In the genomic region with DNA sequence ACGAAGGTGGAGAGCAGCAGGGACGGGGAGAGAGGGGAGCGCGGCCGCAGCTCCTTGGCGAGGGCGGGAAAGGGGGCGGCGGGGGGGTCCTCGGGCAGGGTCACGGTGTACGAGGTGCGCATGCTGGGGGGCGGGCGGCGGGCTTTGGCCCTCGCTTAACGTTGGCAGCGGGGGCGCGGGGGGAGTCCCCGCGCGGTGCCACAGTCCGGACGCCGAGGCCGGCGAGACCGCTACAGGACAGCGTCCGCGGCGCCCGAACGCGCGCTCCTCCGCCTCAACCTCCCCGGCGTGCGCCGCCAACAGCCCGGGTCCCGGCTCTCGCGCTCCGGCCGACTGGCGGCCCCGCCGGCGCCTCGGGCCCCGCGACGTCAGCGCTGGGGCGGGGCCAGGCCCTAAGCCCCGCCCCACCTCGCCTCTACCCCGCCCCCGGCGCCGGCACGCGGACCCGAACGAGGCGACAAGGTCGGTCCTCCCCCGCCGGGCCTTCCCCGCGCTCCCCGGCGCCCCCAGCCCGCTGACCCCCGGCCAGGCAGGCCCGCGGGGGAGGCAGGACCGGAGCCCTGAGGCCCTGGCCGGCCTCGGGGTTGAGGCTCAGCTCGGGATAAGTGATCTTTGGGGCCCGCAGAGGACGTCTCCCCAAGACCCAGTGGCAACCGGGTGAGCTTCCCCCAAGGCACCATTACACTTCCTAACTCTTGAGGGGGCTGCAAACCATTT, we compare ENCODE assay signal across 9 cellular contexts. TPM values are rescaled to one million over a fixed set of nuclear protein-coding genes. Genes with fewer than 3 reads are reported as not detected.
DNase-seq lines count a peak whose midpoint lies in the region; ATAC-seq and TF ChIP-seq lines count a peak whose summit lies in the region.
"Had no signal": no experiment of that assay in that cellular context is flagged by ENCODE, and none has a peak within 500 bp of the region (broad histone marks: within the 10 kb centered on the region; RNA-seq: fewer than 3 reads in every experiment).

No MANE protein-coding gene starts in this region.

- H3K27ac Mint-ChIP-seq in activated T-helper 2 cell treated with anti-CD3 and anti-CD28 coated beads, Interferon-gamma antibody, Interleukin-2, Interleukin-4, amounts not matched to agents 10 μg/mL and 5 μg/mL and 100 μg/mL, durations not matched to agents 14 hours and 24 hours and 36 hours = no peak overlapping the region

- no peaks in the 10 kb centered on the region for H3K9me3 ChIP-seq in neural cell (ENCODE audit: low read length)
- H3K9me3 ChIP-seq in thoracic aorta = no peaks in the 10 kb centered on the region

- H3K27ac ChIP-seq in neural cell (ENCODE audit: low read length) = no peak overlapping the region
- H3K27ac ChIP-seq in thoracic aorta = no peak overlapping the region
- H3K27ac ChIP-seq: 22Rv1 had no signal

- H2AFZ ChIP-seq in neural cell (ENCODE audit: low read depth, low read length) = no peak overlapping the region

- H3K36me3 Mint-ChIP-seq in activated T-helper 2 cell treated with anti-CD3 and anti-CD28 coated beads, Interferon-gamma antibody, Interleukin-2, Interleukin-4, amounts not matched to agents 10 μg/mL and 5 μg/mL and 100 μg/mL, durations not matched to agents 14 hours and 24 hours and 36 hours (ENCODE audit: low read depth) = no peaks in the 10 kb centered on the region

- H3K27me3 Mint-ChIP-seq in activated T-helper 2 cell treated with anti-CD3 and anti-CD28 coated beads, Interferon-gamma antibody, Interleukin-2, Interleukin-4, amounts not matched to agents 10 μg/mL and 5 μg/mL and 100 μg/mL, durations not matched to agents 14 hours and 24 hours and 36 hours (ENCODE audit: low read depth) = peaks cover 30% of the 10 kb centered on the region

- no peak overlapping the region for H3K4me3 Mint-ChIP-seq in activated T-helper 2 cell treated with anti-CD3 and anti-CD28 coated beads, Interferon-gamma antibody, Interleukin-2, Interleukin-4, amounts not matched to agents 10 μg/mL and 5 μg/mL and 100 μg/mL, durations not matched to agents 14 hours and 24 hours and 36 hours (ENCODE audit: low read depth)

- TF ChIP-seq CTCF in fibroblast of villous mesenchyme (IDR thresholded peaks at IDR 0.05; ENCODE audit: insufficient read depth, low read depth, low read length) (no peak), neural cell (IDR thresholded peaks at IDR 0.05; ENCODE audit: poor library complexity, severe bottlenecking) (no peak), thoracic aorta (IDR thresholded peaks at IDR 0.05) (no peak)

- peak overlapping the region; percentile 43 for H3K4me3 ChIP-seq in fibroblast of villous mesenchyme (ENCODE audit: low read depth, low read length)
- H3K4me3 ChIP-seq in neural cell (ENCODE audit: low read length) = peak overlapping the region; percentile 59
- H3K4me3 ChIP-seq in thoracic aorta = peak overlapping the region; percentile 61

- peaks cover 18% of the 10 kb centered on the region for H3K4me1 Mint-ChIP-seq in activated T-helper 2 cell treated with anti-CD3 and anti-CD28 coated beads, Interferon-gamma antibody, Interleukin-2, Interleukin-4, amounts not matched to agents 10 μg/mL and 5 μg/mL and 100 μg/mL, durations not matched to agents 14 hours and 24 hours and 36 hours (ENCODE audit: low read depth)

- no peak for TF ChIP-seq RAD21 in neural cell (conservative IDR thresholded peaks at IDR 0.05)

- intact Hi-C loops in activated T-helper 2 cell treated with anti-CD3 and anti-CD28 coated beads, Interferon-gamma antibody, Interleukin-2, Interleukin-4, amounts not matched to agents 10 μg/mL and 5 μg/mL and 100 μg/mL, durations not matched to agents 14 hours and 24 hours and 36 hours (cut with micrococcal nuclease) = no loop called here

- H3K9ac ChIP-seq in neural cell (ENCODE audit: low read length) = peak overlapping the region; percentile 59

- no peaks in the 10 kb centered on the region for H3K9me2 ChIP-seq in neural cell (ENCODE audit: insufficient read depth, low read length)

- no peak for TF ChIP-seq EP300 in neural cell (conservative IDR thresholded peaks at IDR 0.05; ENCODE audit: poor library complexity, severe bottlenecking)

- H3K36me3 ChIP-seq in neural cell (ENCODE audit: insufficient read depth, low read length) (no peaks in the 10 kb centered on the region), thoracic aorta (no peaks in the 10 kb centered on the region)

- no peak for ATAC-seq in thoracic aorta (ENCODE audit: insufficient number of reproducible peaks, low FRiP score, low read depth)

- H3K9me3 Mint-ChIP-seq in activated T-helper 2 cell treated with anti-CD3 and anti-CD28 coated beads, Interferon-gamma antibody, Interleukin-2, Interleukin-4, amounts not matched to agents 10 μg/mL and 5 μg/mL and 100 μg/mL, durations not matched to agents 14 hours and 24 hours and 36 hours = no peaks in the 10 kb centered on the region

- no peaks in the 10 kb centered on the region for H4K20me1 ChIP-seq in neural cell (ENCODE audit: insufficient read depth)

- no peaks in the 10 kb centered on the region for H3K79me2 ChIP-seq in neural cell (replicated peaks; ENCODE audit: insufficient read depth, low read length)

- H3K4me2 ChIP-seq in neural cell (ENCODE audit: low read length) = no peak overlapping the region

- H3K27me3 ChIP-seq in neural cell (ENCODE audit: insufficient read depth, low read depth, low read length) (peaks cover 13% of the 10 kb centered on the region), thoracic aorta (replicated peaks; ENCODE audit: insufficient read depth) (no peaks in the 10 kb centered on the region)

- no peaks in the 10 kb centered on the region for H3F3A ChIP-seq in neural cell (ENCODE audit: insufficient read depth, low read length, poor library complexity, severe bottlenecking)

- peak; percentile 60 for DNase-seq in DMS 273 (lab: John Stamatoyannopoulos, UW; ENCODE audit: unreplicated experiment)
- DNase-seq in DMS 273 treated with DMSO at 0.1 percent for 48 hours (lab: John Stamatoyannopoulos, UW) = no peak
- peak; percentile 49 to 57 for DNase-seq in NOMO-1 (lab: John Stamatoyannopoulos, UW; ENCODE audit: unreplicated experiment in 2 of 2)
- DNase-seq in activated T-helper 2 cell treated with anti-CD3 and anti-CD28 coated beads, Interferon-gamma antibody, Interleukin-2, Interleukin-4, amounts not matched to agents 10 μg/mL and 5 μg/mL and 100 μg/mL, durations not matched to agents 14 hours and 24 hours and 36 hours (ENCODE audit: low spot score) = peak; percentile 53
- peak; percentile 33 for DNase-seq in fibroblast of villous mesenchyme (ENCODE audit: low read depth)
- DNase-seq in thoracic aorta (ENCODE audit: low spot score) = no peak
- DNase-seq in KBM-7 = no peak

- in situ Hi-C loops in KBM-7 (cut with MboI; ENCODE audit: low pct_unique_long_range_greater_than_20kb, low sequenced_read_pairs) = no loop called here

- H3K4me1 ChIP-seq in thoracic aorta (ENCODE audit: control insufficient read depth in 1 of 2, low read depth in 2 of 2) = peaks cover 15 to 49% of the 10 kb centered on the region in 2 donors

TF ChIP-seq in neural cell, 6 proteins besides CTCF, POLR2A, EP300 and RAD21:
- no peak for TF ChIP-seq TAF1 (IDR thresholded peaks at IDR 0.05; ENCODE audit: low read depth)
- peak; percentile 18 for TF ChIP-seq POLR2AphosphoS5 (IDR thresholded peaks at IDR 0.05)

RNA-seq across cellular contexts. Expression of gene USP2, which starts 17.5 kb away (rescaled TPM):
- 1.0 and 1.1 TPM in 2 replicates for total RNA-seq in activated T-helper 2 cell treated with anti-CD3 and anti-CD28 coated beads, Interferon-gamma antibody, Interleukin-2, Interleukin-4, amounts not matched to agents 10 μg/mL and 5 μg/mL and 100 μg/mL, durations not matched to agents 14 hours and 24 hours and 36 hours
- under 0.01 and 0.43 TPM in 2 replicates for total RNA-seq in fibroblast of villous mesenchyme
- 0.59 and 0.74 TPM in 2 replicates for polyA plus RNA-seq in neural cell
- 1.5 and 3.6 TPM in 2 replicates for polyA minus RNA-seq in neural cell
- 1 to 10 TPM in 1 of 2 donors, under 1 TPM in 1; 0.68 to 2.1 TPM for total RNA-seq in thoracic aorta

RNA-seq across cellular contexts. Expression of gene MFRP, which starts 17.5 kb away (rescaled TPM):
- total RNA-seq in activated T-helper 2 cell treated with anti-CD3 and anti-CD28 coated beads, Interferon-gamma antibody, Interleukin-2, Interleukin-4, amounts not matched to agents 10 μg/mL and 5 μg/mL and 100 μg/mL, durations not matched to agents 14 hours and 24 hours and 36 hours = not detected in 2 replicates
- total RNA-seq in fibroblast of villous mesenchyme = under 0.01 TPM in 1 of 2 replicates, not detected in the other
- not detected in 2 replicates for polyA plus RNA-seq in neural cell
- polyA minus RNA-seq in neural cell = not detected in 2 replicates
- under 1 TPM in 1 of 2 donors, not detected in 1; 0.27 TPM for total RNA-seq in thoracic aorta

RNA-seq across cellular contexts. Expression of gene C1QTNF5, which starts 23.3 kb away (rescaled TPM):
- not detected in 2 replicates for total RNA-seq in activated T-helper 2 cell treated with anti-CD3 and anti-CD28 coated beads, Interferon-gamma antibody, Interleukin-2, Interleukin-4, amounts not matched to agents 10 μg/mL and 5 μg/mL and 100 μg/mL, durations not matched to agents 14 hours and 24 hours and 36 hours
- total RNA-seq in fibroblast of villous mesenchyme (6.5 and 13.5 TPM in 2 replicates), thoracic aorta (10 to 100 TPM; 53.2 to 98.2 TPM)
- not detected in 2 replicates for polyA plus RNA-seq in neural cell
- polyA minus RNA-seq in neural cell = not detected in 2 replicates

RNA-seq across cellular contexts. Expression of gene RNF26, which starts 29.7 kb away (rescaled TPM):
- total RNA-seq in activated T-helper 2 cell treated with anti-CD3 and anti-CD28 coated beads, Interferon-gamma antibody, Interleukin-2, Interleukin-4, amounts not matched to agents 10 μg/mL and 5 μg/mL and 100 μg/mL, durations not matched to agents 14 hours and 24 hours and 36 hours = 29.9 and 32.6 TPM in 2 replicates
- total RNA-seq in fibroblast of villous mesenchyme (5.2 and 5.8 TPM in 2 replicates), thoracic aorta (10 to 100 TPM; 11.0 to 12.1 TPM)
- 1.9 and 2.6 TPM in 2 replicates for polyA plus RNA-seq in neural cell
- polyA minus RNA-seq in neural cell = 3.9 and 4.1 TPM in 2 replicates

RNA-seq across cellular contexts. Expression of gene MCAM, which starts 47.1 kb away (rescaled TPM):
- 6.0 and 7.2 TPM in 2 replicates for total RNA-seq in activated T-helper 2 cell treated with anti-CD3 and anti-CD28 coated beads, Interferon-gamma antibody, Interleukin-2, Interleukin-4, amounts not matched to agents 10 μg/mL and 5 μg/mL and 100 μg/mL, durations not matched to agents 14 hours and 24 hours and 36 hours
- total RNA-seq in fibroblast of villous mesenchyme (77.3 and 86.4 TPM in 2 replicates), thoracic aorta (1,000 to 10,000 TPM; 3,387 to 6,698 TPM)
- polyA plus RNA-seq in neural cell = 7.5 and 12.5 TPM in 2 replicates
- polyA minus RNA-seq in neural cell = 1.7 and 2.4 TPM in 2 replicates

Comparison
In these comparisons a context has a peak if more than half of its experiments do, and no peak if none do; other contexts are left out.
1. DNase-seq: peak in DMS 273 (single experiment), NOMO-1 (2 of 2), activated T-helper 2 cell treated with anti-CD3 and anti-CD28 coated beads, Interferon-gamma antibody, Interleukin-2, Interleukin-4, amounts not matched to agents 10 μg/mL and 5 μg/mL and 100 μg/mL, durations not matched to agents 14 hours and 24 hours and 36 hours (single experiment) and fibroblast of villous mesenchyme (single experiment); none in DMS 273 treated with DMSO at 0.1 percent for 48 hours (single experiment), thoracic aorta (single experiment) and KBM-7 (single experiment).
2. Peak in every context shown above with its lines, with median percentiles within 50 percentile points of each other: H3K4me3 ChIP-seq.